In genomic region chr6:85192596-85192995, GRCh38 we compare ENCODE assay signal across 15 cellular contexts.
DNase-seq lines count a peak whose midpoint lies in the region; ATAC-seq and TF ChIP-seq lines count a peak whose summit lies in the region.
"Had no signal": no experiment of that assay in that cellular context is flagged by ENCODE, and none has a peak within 500 bp of the region (broad histone marks: within the 10 kb centered on the region; RNA-seq: fewer than 3 reads in every experiment).

No MANE protein-coding gene starts in this region.

- H3K4me3 ChIP-seq in GM23248 (no peak overlapping the region), adipocyte (ENCODE audit: low read length) (peak overlapping the region; percentile 15), osteoblast (ENCODE audit: insufficient read depth, low read length) (peak overlapping the region; percentile 8), mucosa of descending colon (no peak overlapping the region)
- H3K4me3 ChIP-seq: BLaER1 treated with 17β-estradiol and CSF1 and Interleukin-3, amounts not matched to agents 10 nM and 100 nM; HAP-1 had no signal

- H3K4me1 ChIP-seq in GM23248 (ENCODE audit: insufficient read depth): peaks cover 25% of the 10 kb centered on the region
- peaks cover 17% of the 10 kb centered on the region for H3K4me1 ChIP-seq in adipocyte (ENCODE audit: control insufficient read depth, insufficient read depth, low read length)
- peaks cover 24% of the 10 kb centered on the region for H3K4me1 ChIP-seq in osteoblast (ENCODE audit: insufficient read depth, low read length)
- H3K4me1 ChIP-seq in mucosa of descending colon (ENCODE audit: low read depth): no peaks in the 10 kb centered on the region
- H3K4me1 ChIP-seq: BLaER1 treated with 17β-estradiol and CSF1 and Interleukin-3, amounts not matched to agents 10 nM and 100 nM; HAP-1 had no signal

- peaks cover 18% of the 10 kb centered on the region for H3F3A ChIP-seq in GM23248 (ENCODE audit: insufficient read depth)

- H3K4me2 ChIP-seq in GM23248 (ENCODE audit: unreplicated experiment) (peak overlapping the region; percentile 75), osteoblast (ENCODE audit: insufficient read depth, low read length) (no peak overlapping the region)
- H3K4me2 ChIP-seq: BLaER1 treated with 17β-estradiol and CSF1 and Interleukin-3, amounts not matched to agents 10 nM and 100 nM had no signal

- no peaks in the 10 kb centered on the region for H3K9me3 ChIP-seq in GM23248 (ENCODE audit: low read depth)
- peaks cover 18% of the 10 kb centered on the region for H3K9me3 ChIP-seq in adipocyte (ENCODE audit: control insufficient read depth, low read length)
- H3K9me3 ChIP-seq in osteoblast (ENCODE audit: low read depth, low read length): no peaks in the 10 kb centered on the region
- H3K9me3 ChIP-seq in mucosa of descending colon: peaks cover 6% of the 10 kb centered on the region
- H3K9me3 ChIP-seq: BLaER1 treated with 17β-estradiol and CSF1 and Interleukin-3, amounts not matched to agents 10 nM and 100 nM; HAP-1 had no signal

- intact Hi-C loops in mucosa of descending colon (cut with DNase I, micrococcal nuclease): no loop called here

- peak overlapping the region; percentile 67; the same call in 1 of the 2 replicates for H3K9ac ChIP-seq in GM23248
- no peak overlapping the region for H3K9ac ChIP-seq in adipocyte (ENCODE audit: low read length)
- H3K9ac ChIP-seq: BLaER1 treated with 17β-estradiol and CSF1 and Interleukin-3, amounts not matched to agents 10 nM and 100 nM had no signal

- H3K36me3 ChIP-seq in GM23248 (ENCODE audit: low read depth) (no peaks in the 10 kb centered on the region), adipocyte (ENCODE audit: control insufficient read depth, insufficient read depth, low read length, severe bottlenecking) (no peaks in the 10 kb centered on the region), osteoblast (ENCODE audit: insufficient read depth, low read length) (no peaks in the 10 kb centered on the region), mucosa of descending colon (ENCODE audit: low read depth) (no peaks in the 10 kb centered on the region)
- H3K36me3 ChIP-seq: BLaER1 treated with 17β-estradiol and CSF1 and Interleukin-3, amounts not matched to agents 10 nM and 100 nM; HAP-1 had no signal

- TF ChIP-seq CTCF in osteoblast (IDR thresholded peaks at IDR 0.05; ENCODE audit: extremely low read depth, low read depth, low read length) (no peak), mucosa of descending colon (IDR thresholded peaks at IDR 0.05) (no peak)

- no peak for ATAC-seq in mucosa of descending colon
- ATAC-seq: CD8-positive, alpha-beta T cell had no signal

- no peak for DNase-seq in GM23248
- DNase-seq in adipocyte (ENCODE audit: low read depth): no peak
- peak; percentile 52 to 75 for DNase-seq in dermis microvascular lymphatic vessel endothelial cell (ENCODE audit: low read depth in 2 of 2)
- no peak for DNase-seq in osteoblast (ENCODE audit: insufficient read length, low spot score, missing footprints)
- no peak for DNase-seq in midbrain (lab: John Stamatoyannopoulos, UW)
- DNase-seq in mucosa of descending colon: no peak
- no peak for DNase-seq in NCI-H1092 treated with DMSO at 0.1 percent for 48 hours (lab: John Stamatoyannopoulos, UW)
- DNase-seq in activated CD4-positive, alpha-beta T cell treated with anti-CD3 and anti-CD28 coated beads for 1 hour: no peak
- DNase-seq: 8988T; Calu3; CD8-positive, alpha-beta T cell; DMS79 treated with DMSO at 0.1 percent for 48 hours; GF-D8 had no signal

- in situ Hi-C loops in GM23248 (cut with MboI): no loop called here

- H4K20me1 ChIP-seq in GM23248 (ENCODE audit: insufficient read depth): no peaks in the 10 kb centered on the region
- no peaks in the 10 kb centered on the region for H4K20me1 ChIP-seq in osteoblast (ENCODE audit: insufficient read depth, low read length)
- H4K20me1 ChIP-seq: BLaER1 treated with 17β-estradiol and CSF1 and Interleukin-3, amounts not matched to agents 10 nM and 100 nM had no signal

- H3K79me2 ChIP-seq in GM23248 (ENCODE audit: insufficient read depth) (no peaks in the 10 kb centered on the region), osteoblast (ENCODE audit: insufficient read depth, low read length) (no peaks in the 10 kb centered on the region)

- WGBS in GM23248 (ENCODE audit: low coverage in 1 of 2, low lambda C conversion rate in 2 of 2, missing lambda C conversion rate in 2 of 2), 2 experiments: 59 to 66% methylated on average over 4 of the region's 4 CpGs

- H2AFZ ChIP-seq in GM23248: no peak overlapping the region
- H2AFZ ChIP-seq in osteoblast (ENCODE audit: low read length): peak overlapping the region; percentile 50

- peak overlapping the region; percentile 89 for H3K27ac ChIP-seq in GM23248
- peak overlapping the region; percentile 82 for H3K27ac ChIP-seq in osteoblast (ENCODE audit: low read depth, low read length)
- H3K27ac ChIP-seq: BLaER1 treated with 17β-estradiol and CSF1 and Interleukin-3, amounts not matched to agents 10 nM and 100 nM had no signal

- no peaks in the 10 kb centered on the region for H3K9me2 ChIP-seq in GM23248 (ENCODE audit: insufficient read depth)

- no peaks in the 10 kb centered on the region for H3K27me3 ChIP-seq in GM23248 (replicated peaks; ENCODE audit: insufficient read depth)
- H3K27me3 ChIP-seq in adipocyte (replicated peaks; ENCODE audit: control insufficient read depth, insufficient read depth, low read length): no peaks in the 10 kb centered on the region
- H3K27me3 ChIP-seq in osteoblast (ENCODE audit: insufficient read depth, low read length): no peaks in the 10 kb centered on the region
- H3K27me3 ChIP-seq: BLaER1 treated with 17β-estradiol and CSF1 and Interleukin-3, amounts not matched to agents 10 nM and 100 nM had no signal

Comparison
In these comparisons a context has a peak if more than half of its experiments do, and no peak if none do; other contexts are left out.
1. DNase-seq: peak in dermis microvascular lymphatic vessel endothelial cell (2 of 2); none in GM23248 (single experiment), adipocyte (single experiment), osteoblast (single experiment), midbrain (single experiment), mucosa of descending colon (0 of 3), NCI-H1092 treated with DMSO at 0.1 percent for 48 hours (single experiment) and activated CD4-positive, alpha-beta T cell treated with anti-CD3 and anti-CD28 coated beads for 1 hour (single experiment).
2. H3K4me3 ChIP-seq: peak in adipocyte (single experiment) and osteoblast (single experiment); none in GM23248 (single experiment) and mucosa of descending colon (single experiment).